20 cellular contexts compared by ENCODE assay signal in genomic region chr7:142608630-142609029, GRCh38.
"Had no signal": no experiment of that assay in that cellular context is flagged by ENCODE, and none has a peak within 500 bp of the region (broad histone marks: within the 10 kb centered on the region; RNA-seq: fewer than 3 reads in every experiment).

No MANE protein-coding gene starts in this region.

- H3K36me3 Mint-ChIP-seq: activated naive CD4-positive, alpha-beta T cell treated with anti-CD3 and anti-CD28 coated beads, Interleukin-2, amount 50 U/mL, for 24 hours; immature natural killer cell; natural killer cell treated with Interleukin-12 subunit alpha and Interleukin-12 subunit beta and Interleukin-15 and Interleukin-18, amount 100 ng/mL, for 72 hours; WTC11 had no signal

- H3K27me3 Mint-ChIP-seq: activated CD8-positive, alpha-beta T cell treated with anti-CD3 and anti-CD28 coated beads for 36 hours had no signal

- DNase-seq: activated CD4-positive, alpha-beta T cell treated with anti-CD3 and anti-CD28 coated beads for 4 hours; activated CD8-positive, alpha-beta memory T cell treated with anti-CD3 and anti-CD28 coated beads, Interleukin-2, amount 50 U/mL, for 48 hours; activated CD8-positive, alpha-beta T cell treated with anti-CD3 and anti-CD28 coated beads for 36 hours; amygdala; body of pancreas; foreskin melanocyte; head of caudate nucleus; immature natural killer cell; mesenchymal stem cell; stimulated activated CD4-positive, alpha-beta T cell treated with anti-CD3 and anti-CD28 coated beads, Interleukin-4, amount 100 ng/mL, for 4 hours; stimulated activated CD8-positive, alpha-beta memory T cell treated with anti-CD3 and anti-CD28 coated beads, Interleukin-4, amount 100 ng/mL, for 48 hours; stimulated activated naive CD4-positive, alpha-beta T cell treated with Interleukin-2 at 50 U/mL for 16 hours had no signal

- H3K4me3 ChIP-seq: body of pancreas, coronary artery, skin epidermis, upper lobe of left lung had no signal

- H3K4me3 Mint-ChIP-seq: activated CD8-positive, alpha-beta T cell treated with anti-CD3 and anti-CD28 coated beads for 36 hours; activated naive CD4-positive, alpha-beta T cell treated with anti-CD3 and anti-CD28 coated beads, Interleukin-2, amount 50 U/mL, for 24 hours; central memory CD8-positive, alpha-beta T cell; immature natural killer cell; natural killer cell treated with Interleukin-12 subunit alpha and Interleukin-12 subunit beta and Interleukin-15 and Interleukin-18, amount 100 ng/mL, for 72 hours; WTC11 had no signal

- H3K27ac ChIP-seq: body of pancreas, coronary artery, skin epidermis, upper lobe of left lung had no signal

- H3K4me1 Mint-ChIP-seq: central memory CD8-positive, alpha-beta T cell had no signal

- ATAC-seq: body of pancreas; natural killer cell treated with Interleukin-12 subunit alpha and Interleukin-12 subunit beta and Interleukin-15 and Interleukin-18, amount 100 ng/mL, for 72 hours; WTC11 had no signal

- H3K36me3 ChIP-seq: upper lobe of left lung had no signal

- H3K27me3 ChIP-seq: body of pancreas, upper lobe of left lung had no signal

- H3K9me3 ChIP-seq: body of pancreas, upper lobe of left lung had no signal

- H3K9me3 Mint-ChIP-seq: activated CD8-positive, alpha-beta T cell treated with anti-CD3 and anti-CD28 coated beads for 36 hours; activated naive CD4-positive, alpha-beta T cell treated with anti-CD3 and anti-CD28 coated beads, Interleukin-2, amount 50 U/mL, for 24 hours; activated T-helper 2 cell treated with anti-CD3 and anti-CD28 coated beads, Interferon-gamma antibody, Interleukin-2, Interleukin-4, amounts not matched to agents 10 μg/mL and 5 μg/mL and 100 μg/mL, durations not matched to agents 14 hours and 24 hours and 36 hours; central memory CD8-positive, alpha-beta T cell; immature natural killer cell; natural killer cell treated with Interleukin-12 subunit alpha and Interleukin-12 subunit beta and Interleukin-15 and Interleukin-18, amount 100 ng/mL, for 72 hours; WTC11 had no signal

- H3K27ac Mint-ChIP-seq: natural killer cell treated with Interleukin-12 subunit alpha and Interleukin-12 subunit beta and Interleukin-15 and Interleukin-18, amount 100 ng/mL, for 72 hours; WTC11 had no signal
